28 cellular contexts compared by ENCODE assay signal in the genomic region with DNA sequence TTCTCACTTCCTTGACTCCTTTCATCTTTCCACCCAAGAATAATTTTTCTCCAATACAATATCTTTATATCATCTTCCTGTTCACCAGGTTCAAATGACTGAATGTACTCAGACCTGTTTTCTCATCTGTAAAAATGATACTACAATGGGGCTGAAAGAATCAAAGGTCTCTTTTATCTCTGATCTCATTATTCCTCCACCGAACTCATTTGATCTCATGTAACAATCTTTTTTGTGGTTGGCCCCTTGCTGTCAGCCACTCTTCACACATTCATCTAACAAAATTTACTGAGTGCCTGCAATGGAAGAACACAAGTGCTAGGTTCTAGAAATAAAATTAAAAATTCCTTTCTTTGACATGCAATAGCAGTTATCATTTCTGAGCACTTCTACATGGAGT.
"Had no signal": no experiment of that assay in that cellular context is flagged by ENCODE, and none has a peak within 500 bp of the region (broad histone marks: within the 10 kb centered on the region; RNA-seq: fewer than 3 reads in every experiment).

No MANE protein-coding gene starts in this region.

- H3K27ac Mint-ChIP-seq: activated B cell treated with CpG ODN at 0.5 μM for 24 hours; activated naive CD4-positive, alpha-beta T cell treated with anti-CD3 and anti-CD28 coated beads, Interleukin-2, amount 10 ng/mL, durations not matched to agents 7 days and 5 days; activated naive CD4-positive, alpha-beta T cell treated with anti-CD3 and anti-CD28 coated beads, Interleukin-2, amount 50 U/mL, for 72 hours; activated naive CD8-positive, alpha-beta T cell treated with anti-CD3 and anti-CD28 coated beads, Interleukin-2, amount 10 ng/mL, durations not matched to agents 7 days and 5 days; activated T-cell treated with anti-CD3 and anti-CD28 coated beads, Interleukin-2, amount 50 U/mL, for 24 hours; activated T-cell treated with anti-CD3 and anti-CD28 coated beads, Interleukin-2, amount 50 U/mL, for 72 hours; dendritic cell treated with granulocyte-macrophage colony-stimulating factor and Interleukin-4, amounts not matched to agents 40 ng/mL and 50 ng/mL, for 4 days; endodermal cell; T-helper 17 cell; T-helper 2 cell treated with Interferon-gamma antibody and Interleukin-4, amounts not matched to agents 5 μg/mL and 100 μg/mL, for 36 hours had no signal

- H3K9me3 Mint-ChIP-seq: activated B cell treated with CpG ODN at 0.5 μM for 24 hours; activated naive CD4-positive, alpha-beta T cell treated with anti-CD3 and anti-CD28 coated beads, Interleukin-2, amount 10 ng/mL, durations not matched to agents 7 days and 5 days; activated naive CD8-positive, alpha-beta T cell treated with anti-CD3 and anti-CD28 coated beads, Interleukin-2, amount 10 ng/mL, durations not matched to agents 7 days and 5 days; activated T-cell treated with anti-CD3 and anti-CD28 coated beads, Interleukin-2, amount 50 U/mL, for 24 hours; activated T-cell treated with anti-CD3 and anti-CD28 coated beads, Interleukin-2, amount 50 U/mL, for 72 hours; central memory CD8-positive, alpha-beta T cell; dendritic cell treated with granulocyte-macrophage colony-stimulating factor and Interleukin-4, amounts not matched to agents 40 ng/mL and 50 ng/mL, for 4 days; endodermal cell; T-helper 2 cell treated with Interferon-gamma antibody and Interleukin-4, amounts not matched to agents 5 μg/mL and 100 μg/mL, for 36 hours had no signal

- H3K36me3 Mint-ChIP-seq: activated naive CD4-positive, alpha-beta T cell treated with anti-CD3 and anti-CD28 coated beads, Interleukin-2, amount 10 ng/mL, durations not matched to agents 7 days and 5 days; activated naive CD8-positive, alpha-beta T cell treated with anti-CD3 and anti-CD28 coated beads, Interleukin-2, amount 10 ng/mL, durations not matched to agents 7 days and 5 days had no signal

- H3K36me3 ChIP-seq: brain microvascular endothelial cell, WERI-Rb-1 had no signal

- H3K4me3 ChIP-seq: coronary artery, dorsolateral prefrontal cortex had no signal

- H3K4me3 Mint-ChIP-seq: activated B cell treated with CpG ODN at 0.5 μM for 24 hours; activated naive CD4-positive, alpha-beta T cell treated with anti-CD3 and anti-CD28 coated beads, Interleukin-2, amount 10 ng/mL, durations not matched to agents 7 days and 5 days; activated naive CD8-positive, alpha-beta T cell treated with anti-CD3 and anti-CD28 coated beads, Interleukin-2, amount 10 ng/mL, durations not matched to agents 7 days and 5 days; activated T-cell treated with anti-CD3 and anti-CD28 coated beads, Interleukin-2, amount 50 U/mL, for 24 hours; activated T-cell treated with anti-CD3 and anti-CD28 coated beads, Interleukin-2, amount 50 U/mL, for 72 hours; central memory CD8-positive, alpha-beta T cell; dendritic cell treated with granulocyte-macrophage colony-stimulating factor and Interleukin-4, amounts not matched to agents 40 ng/mL and 50 ng/mL, for 4 days; endodermal cell; T-helper 17 cell; T-helper 2 cell treated with Interferon-gamma antibody and Interleukin-4, amounts not matched to agents 5 μg/mL and 100 μg/mL, for 36 hours had no signal

- H3K27ac ChIP-seq: brain microvascular endothelial cell, coronary artery, WERI-Rb-1 had no signal

- DNase-seq: activated B cell treated with CpG ODN at 0.5 μM for 24 hours; activated CD4-positive, alpha-beta T cell treated with anti-CD3 and anti-CD28 coated beads for 48 hours; activated CD4-positive, alpha-beta T cell treated with anti-CD3 and anti-CD28 coated beads, Interleukin-2, amount 50 U/mL, for 1 hour; activated CD4-positive, alpha-beta T cell treated with anti-CD3 and anti-CD28 coated beads, Interleukin-2, amount 50 U/mL, for 48 hours; activated CD8-positive, alpha-beta memory T cell treated with anti-CD3 and anti-CD28 coated beads, Interleukin-2, amount 50 U/mL, for 48 hours; activated gamma-delta T cell; activated naive CD4-positive, alpha-beta T cell; activated naive CD4-positive, alpha-beta T cell treated with anti-CD3 and anti-CD28 coated beads, Interleukin-2, amount 10 ng/mL, durations not matched to agents 7 days and 5 days; activated naive CD8-positive, alpha-beta T cell treated with anti-CD3 and anti-CD28 coated beads, Interleukin-2, amount 10 ng/mL, durations not matched to agents 7 days and 5 days; activated T-cell treated with anti-CD3 and anti-CD28 coated beads for 4 hours; activated T-cell treated with anti-CD3 and anti-CD28 coated beads, Interleukin-2, amount 50 U/mL, for 24 hours; activated T-cell treated with anti-CD3 and anti-CD28 coated beads, Interleukin-2, amount 50 U/mL, for 72 hours; brain microvascular endothelial cell; dorsolateral prefrontal cortex; effector memory CD4-positive, alpha-beta T cell; endodermal cell; foreskin fibroblast; head of caudate nucleus; T-helper 17 cell; T1000; WERI-Rb-1 had no signal

- H3K27me3 ChIP-seq: brain microvascular endothelial cell, dorsolateral prefrontal cortex had no signal

- H3K4me1 Mint-ChIP-seq: activated B cell treated with CpG ODN at 0.5 μM for 24 hours; activated naive CD4-positive, alpha-beta T cell treated with anti-CD3 and anti-CD28 coated beads, Interleukin-2, amount 10 ng/mL, durations not matched to agents 7 days and 5 days; activated naive CD8-positive, alpha-beta T cell treated with anti-CD3 and anti-CD28 coated beads, Interleukin-2, amount 10 ng/mL, durations not matched to agents 7 days and 5 days; central memory CD8-positive, alpha-beta T cell; T-helper 17 cell had no signal

- H3K27me3 Mint-ChIP-seq: activated B cell treated with CpG ODN at 0.5 μM for 24 hours; activated naive CD4-positive, alpha-beta T cell treated with anti-CD3 and anti-CD28 coated beads, Interleukin-2, amount 10 ng/mL, durations not matched to agents 7 days and 5 days; dendritic cell treated with granulocyte-macrophage colony-stimulating factor and Interleukin-4, amounts not matched to agents 40 ng/mL and 50 ng/mL, for 4 days had no signal

- ATAC-seq: activated CD4-positive, CD25-positive, alpha-beta regulatory T cell treated with anti-CD3 and anti-CD28 coated beads, Interleukin-2, amount 50 U/mL, for 24 hours; activated T-cell treated with anti-CD3 and anti-CD28 coated beads, Interleukin-2, amount 50 U/mL, for 72 hours; esophagus mucosa; T-helper 17 cell had no signal
